ENCODE assay signal across 1 cellular context in genomic region chr1:37859507-37860345, GRCh38.
TF ChIP-seq lines count a peak whose summit lies in the region.

TSS of gene MTF1 (minus strand) at chr1:37859592. CDS start at chr1:37857658, 1,934 bp downstream.

TF ChIP-seq in HepG2, 621 proteins besides CTCF, POLR2A, EP300 and RAD21 (continued from another document):
- TF ChIP-seq ZBTB46 (CRISPR knock-in tag; IDR thresholded peaks at IDR 0.05; ENCODE audit: borderline replicate concordance) (no peak), ZNF75D (CRISPR knock-in tag; IDR thresholded peaks at IDR 0.05; ENCODE audit: borderline replicate concordance) (no peak), NFE2L1 (CRISPR knock-in tag; IDR thresholded peaks at IDR 0.05; ENCODE audit: borderline replicate concordance) (no peak), MBD4 (IDR thresholded peaks at IDR 0.05; ENCODE audit: borderline replicate concordance, low read length) (no peak), ZNF407 (CRISPR knock-in tag; IDR thresholded peaks at IDR 0.05; ENCODE audit: not compliant biosample characterization) (no peak), MTERF4 (CRISPR knock-in tag; IDR thresholded peaks at IDR 0.05) (no peak), ZNF570 (CRISPR knock-in tag; IDR thresholded peaks at IDR 0.05; ENCODE audit: borderline replicate concordance) (no peak), MATR3 (CRISPR knock-in tag; IDR thresholded peaks at IDR 0.05) (no peak), ZBTB49 (CRISPR knock-in tag; IDR thresholded peaks at IDR 0.05; ENCODE audit: borderline replicate concordance) (no peak), NR2F1 (CRISPR knock-in tag; IDR thresholded peaks at IDR 0.05) (no peak), HDAC2 (CRISPR knock-in tag; IDR thresholded peaks at IDR 0.05) (peak; percentile 15; the same call in 1 of the 2 replicates), SRSF9 (IDR thresholded peaks at IDR 0.05; ENCODE audit: borderline replicate concordance, insufficient read depth, low read depth, low read length, poor library complexity, severe bottlenecking) (no peak), ARHGAP35 (CRISPR knock-in tag; IDR thresholded peaks at IDR 0.05; ENCODE audit: borderline replicate concordance) (peak; percentile 32; the same call in 1 of the 2 replicates), HDAC1 (CRISPR knock-in tag; IDR thresholded peaks at IDR 0.05) (peak; percentile 75), BCL6 (CRISPR knock-in tag; IDR thresholded peaks at IDR 0.05) (peak; percentile 18), RBAK (CRISPR knock-in tag; IDR thresholded peaks at IDR 0.05) (no peak), FOXA1 (IDR thresholded peaks at IDR 0.05) (no peak), FOXA1 (CRISPR knock-in tag; IDR thresholded peaks at IDR 0.05) (no peak), ZNF766 (CRISPR knock-in tag; IDR thresholded peaks at IDR 0.05; ENCODE audit: borderline replicate concordance) (no peak), ZFP62 (CRISPR knock-in tag; IDR thresholded peaks at IDR 0.05) (no peak), HNRNPH1 (optimal IDR thresholded peaks at IDR 0.05; ENCODE audit: low read depth, low read length) (no peak), ZSCAN22 (CRISPR knock-in tag; IDR thresholded peaks at IDR 0.05) (0 out of 2 replicates have a peak, but pooled peaks have one; percentile 40), ZNF574 (CRISPR knock-in tag; IDR thresholded peaks at IDR 0.05) (peak; percentile 58), IRX3 (CRISPR knock-in tag; IDR thresholded peaks at IDR 0.05; ENCODE audit: borderline replicate concordance, low read depth) (no peak), ZNF124 (CRISPR knock-in tag; IDR thresholded peaks at IDR 0.05) (0 out of 2 replicates have a peak, but pooled peaks have one; percentile 42), TAF1 (CRISPR knock-in tag; IDR thresholded peaks at IDR 0.05) (peak; percentile 83), NR2F2 (IDR thresholded peaks at IDR 0.05; ENCODE audit: borderline replicate concordance, low read depth) (no peak; the same call in 1 of the 2 replicates), SRF (IDR thresholded peaks at IDR 0.05; ENCODE audit: low read depth, low read length) (no peak), NFE2L2 (IDR thresholded peaks at IDR 0.05; ENCODE audit: low read length) (no peak), CC2D1A (CRISPR knock-in tag; IDR thresholded peaks at IDR 0.05) (no peak), ZNF276 (CRISPR knock-in tag; IDR thresholded peaks at IDR 0.05; ENCODE audit: low read depth) (0 out of 2 replicates have a peak, but pooled peaks have one; percentile 26), ZNF136 (CRISPR knock-in tag; IDR thresholded peaks at IDR 0.05; ENCODE audit: low read depth) (no peak), PHF21A (CRISPR knock-in tag; IDR thresholded peaks at IDR 0.05) (peak; percentile 65; the same call in 1 of the 2 replicates), ZFP41 (CRISPR knock-in tag; IDR thresholded peaks at IDR 0.05; ENCODE audit: borderline replicate concordance) (0 out of 2 replicates have a peak, but pooled peaks have one; percentile 36), ZNF513 (CRISPR knock-in tag; conservative IDR thresholded peaks at IDR 0.05) (no peak)
